Comparison of ENCODE assay signal across 1 cellular context in genomic region chr6:167577891-167578361, GRCh38.
TF ChIP-seq lines count a peak whose summit lies in the region.

No MANE protein-coding gene starts in this region.

TF ChIP-seq in HepG2, 621 proteins besides CTCF, POLR2A, EP300 and RAD21 (continued from another document):
- TF ChIP-seq ZBED4 (CRISPR knock-in tag; IDR thresholded peaks at IDR 0.05; ENCODE audit: borderline replicate concordance) (no peak), SALL2 (CRISPR knock-in tag; IDR thresholded peaks at IDR 0.05) (no peak), TBX3 (IDR thresholded peaks at IDR 0.05; ENCODE audit: borderline replicate concordance) (no peak), PAX8 (CRISPR knock-in tag; IDR thresholded peaks at IDR 0.05; ENCODE audit: borderline replicate concordance) (no peak)
